1 cellular context compared by ENCODE assay signal in genomic region chr20:42701948-42702347, GRCh38.
TF ChIP-seq lines count a peak whose summit lies in the region.

No MANE protein-coding gene starts in this region.

TF ChIP-seq in HepG2, 621 proteins besides CTCF, POLR2A, EP300 and RAD21 (continued from another document):
- TF ChIP-seq ZNF513 (CRISPR knock-in tag; conservative IDR thresholded peaks at IDR 0.05) (no peak), SP5 (CRISPR knock-in tag; IDR thresholded peaks at IDR 0.05; ENCODE audit: borderline replicate concordance, low read depth) (no peak), ZNF652 (CRISPR knock-in tag; IDR thresholded peaks at IDR 0.05; ENCODE audit: borderline replicate concordance, low read depth) (peak; percentile 21; the same call in 1 of the 2 replicates), POLR2G (IDR thresholded peaks at IDR 0.05; ENCODE audit: low read depth, low read length) (no peak), ZNF382 (CRISPR knock-in tag; IDR thresholded peaks at IDR 0.05; ENCODE audit: borderline replicate concordance) (no peak), ZNF678 (CRISPR knock-in tag; IDR thresholded peaks at IDR 0.05) (no peak), ZNF772 (CRISPR knock-in tag; IDR thresholded peaks at IDR 0.05) (no peak), SNRNP70 (IDR thresholded peaks at IDR 0.05; ENCODE audit: low read depth, low read length) (no peak), ARNT (IDR thresholded peaks at IDR 0.05) (no peak), NFYC (CRISPR knock-in tag; IDR thresholded peaks at IDR 0.05) (0 out of 2 replicates have a peak, but pooled peaks have one; percentile 35), ZMAT5 (CRISPR knock-in tag; IDR thresholded peaks at IDR 0.05; ENCODE audit: borderline replicate concordance, low read depth) (no peak), TP53 (CRISPR knock-in tag; conservative IDR thresholded peaks at IDR 0.05) (no peak), GABPA (IDR thresholded peaks at IDR 0.05; ENCODE audit: low read depth, low read length) (no peak), GABPA (CRISPR knock-in tag; IDR thresholded peaks at IDR 0.05; ENCODE audit: low read depth) (no peak)
- TF ChIP-seq, protein P1, sequence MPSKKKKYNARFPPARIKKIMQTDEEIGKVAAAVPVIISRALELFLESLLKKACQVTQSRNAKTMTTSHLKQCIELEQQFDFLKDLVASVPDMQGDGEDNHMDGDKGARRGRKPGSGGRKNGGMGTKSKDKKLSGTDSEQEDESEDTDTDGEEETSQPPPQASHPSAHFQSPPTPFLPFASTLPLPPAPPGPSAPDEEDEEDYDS (CRISPR knock-in tag; IDR thresholded peaks at IDR 0.05) = no peak
